19 cellular contexts compared by ENCODE assay signal in the genomic region with DNA sequence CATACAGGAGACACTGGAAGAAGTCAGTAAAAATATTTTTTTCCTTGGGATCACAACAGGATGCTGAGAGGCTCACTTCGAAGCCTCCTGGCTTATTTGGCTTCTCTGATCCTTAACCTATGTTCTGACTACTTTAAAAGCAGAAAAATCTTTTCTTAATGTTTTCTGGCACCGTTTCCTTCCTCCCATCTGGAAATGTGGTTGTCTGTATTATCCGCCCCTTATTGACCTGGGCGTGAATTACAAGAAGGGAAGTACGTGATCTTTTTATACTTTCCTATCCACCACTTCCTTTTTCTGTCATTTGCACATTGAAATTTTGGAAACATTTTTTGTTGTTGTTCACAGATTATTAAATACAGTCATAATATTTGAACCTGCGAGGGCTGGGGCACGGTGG.
A peak's percentile ranks its signal among the peaks of the same experiment; 100 is the strongest.
DNase-seq lines count a peak whose midpoint lies in the region; ATAC-seq, FAIRE-seq and TF ChIP-seq lines count a peak whose summit lies in the region.
"Had no signal": no experiment of that assay in that cellular context is flagged by ENCODE, and none has a peak within 500 bp of the region (broad histone marks: within the 10 kb centered on the region; RNA-seq: fewer than 3 reads in every experiment).

No MANE protein-coding gene starts in this region.

- TF ChIP-seq POLR2A in heart left ventricle (IDR thresholded peaks at IDR 0.05), result no peak

- no peak overlapping the region for H3K4me3 ChIP-seq in heart left ventricle
- H3K4me3 ChIP-seq in right atrium auricular region, result no peak overlapping the region
- H3K4me3 ChIP-seq: PC-9 had no signal

- peak overlapping the region in 7 of 12 donors; percentile 19 to 64 (median 36) for H3K27ac ChIP-seq in heart left ventricle
- H3K27ac ChIP-seq in right atrium auricular region, result no peak overlapping the region
- H3K27ac ChIP-seq: C4-2B, KMS-11, PC-9 had no signal

- 34 to 48% (median 43%) methylated on average over 7 of the region's 7 CpGs for WGBS in heart left ventricle, 4 donors

- intact Hi-C loops in heart left ventricle (cut with DNase I), result no loop called here
- intact Hi-C loops in sciatic nerve (cut with DNase I), result no loop called here

- H3K9me3 ChIP-seq in heart left ventricle, result peaks cover 0 to 17% (median under 1%) of the 10 kb centered on the region in 12 donors
- no peaks in the 10 kb centered on the region for H3K9me3 ChIP-seq in right atrium auricular region

- TF ChIP-seq CTCF in heart left ventricle (IDR thresholded peaks at IDR 0.05) (no peak), right atrium auricular region (IDR thresholded peaks at IDR 0.05) (no peak)

- H3K27me3 ChIP-seq in heart left ventricle, result no peaks in the 10 kb centered on the region
- H3K27me3 ChIP-seq in right atrium auricular region, result no peaks in the 10 kb centered on the region

- ATAC-seq in heart left ventricle (peak in 3 of 4 donors; percentile 41 to 78 (median 42)), sciatic nerve (peak; percentile 83)
- ATAC-seq: HepG2 had no signal

- H3K4me1 ChIP-seq in heart left ventricle (peaks cover 0 to 7% (median 0%) of the 10 kb centered on the region in 12 donors), right atrium auricular region (no peaks in the 10 kb centered on the region)

- H3K36me3 ChIP-seq in heart left ventricle (no peaks in the 10 kb centered on the region), right atrium auricular region (no peaks in the 10 kb centered on the region)

- FAIRE-seq in endometrium (lab: Jason Lieb, UNC), result peak; percentile 99
- FAIRE-seq: H54, HepG2 had no signal

- DNase-seq in heart left ventricle (peak in 1 of 5 donors; percentile 20), right atrium auricular region (ENCODE audit: low spot score) (no peak), Kasumi-1 (lab: John Stamatoyannopoulos, UW) (peak; percentile 71 to 73), sciatic nerve (ENCODE audit: low spot score) (no peak), OCI-M2 (lab: John Stamatoyannopoulos, UW; ENCODE audit: unreplicated experiment) (no peak), DMS53 (lab: John Stamatoyannopoulos, UW) (no peak)
- no peak for DNase-seq in stimulated activated CD4-positive, alpha-beta T cell treated with anti-CD3 and anti-CD28 coated beads, Interleukin-4, amount 100 ng/mL, for 1 hour
- DNase-seq: COR-L47, NCI-H1105 treated with DMSO at 0.1 percent for 48 hours, NCI-H1694 treated with DMSO at 0.1 percent for 48 hours, NCI-H2107, NCI-H345, NCI-H526, PC-9 had no signal

Comparison
In these comparisons a context has a peak if more than half of its experiments do, and no peak if none do; other contexts are left out.
1. H3K27ac ChIP-seq: peak in heart left ventricle (7 of 12); none in right atrium auricular region (0 of 2).
2. DNase-seq: peak in Kasumi-1 (2 of 2); none in right atrium auricular region (single experiment), sciatic nerve (single experiment), OCI-M2 (single experiment), stimulated activated CD4-positive, alpha-beta T cell treated with anti-CD3 and anti-CD28 coated beads, Interleukin-4, amount 100 ng/mL, for 1 hour (single experiment) and DMS53 (single experiment).